Comparison of ENCODE assay signal across 32 cellular contexts in the genomic region with DNA sequence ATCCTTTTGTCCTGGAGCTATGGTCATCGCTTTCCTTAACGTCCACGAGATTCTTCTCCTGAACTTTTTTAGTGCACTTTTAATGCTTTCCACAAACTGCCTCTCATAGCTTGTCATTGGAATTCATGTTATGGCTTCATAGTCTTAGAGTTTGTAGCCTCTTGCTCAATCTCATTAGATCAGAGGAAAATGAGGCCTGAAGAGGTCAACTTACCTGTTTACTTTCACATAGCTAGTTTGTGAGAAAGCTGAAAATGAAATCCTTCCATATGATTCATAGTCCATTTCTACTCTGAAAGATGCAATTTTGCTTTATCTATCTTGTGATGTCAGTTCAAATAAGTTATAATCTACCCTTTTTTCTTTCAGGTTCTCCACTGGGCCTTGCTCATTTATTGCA.
DNase-seq lines count a peak whose midpoint lies in the region; ATAC-seq and TF ChIP-seq lines count a peak whose summit lies in the region.
"Had no signal": no experiment of that assay in that cellular context is flagged by ENCODE, and none has a peak within 500 bp of the region (broad histone marks: within the 10 kb centered on the region; RNA-seq: fewer than 3 reads in every experiment).

No MANE protein-coding gene starts in this region.

- TF ChIP-seq POLR2A in uterus (IDR thresholded peaks at IDR 0.05) (no peak), esophagus muscularis mucosa (IDR thresholded peaks at IDR 0.05; ENCODE audit: low read depth) (no peak)

- H3K36me3 ChIP-seq in brain microvascular endothelial cell (replicated peaks): no peaks in the 10 kb centered on the region
- no peaks in the 10 kb centered on the region for H3K36me3 ChIP-seq in left lung
- no peaks in the 10 kb centered on the region for H3K36me3 ChIP-seq in uterus
- H3K36me3 ChIP-seq in esophagus muscularis mucosa: no peaks in the 10 kb centered on the region
- H3K36me3 ChIP-seq: stomach, vagina had no signal

- TF ChIP-seq EP300 in esophagus muscularis mucosa (IDR thresholded peaks at IDR 0.05): no peak

- no peak overlapping the region for H3K27ac ChIP-seq in brain microvascular endothelial cell
- H3K27ac ChIP-seq in left lung: no peak overlapping the region
- H3K27ac ChIP-seq in uterus: no peak overlapping the region
- no peak overlapping the region for H3K27ac ChIP-seq in esophagus muscularis mucosa (replicated peaks in 1 of 4)
- H3K27ac ChIP-seq: coronary artery, epithelial cell of prostate, stomach, vagina had no signal

- TF ChIP-seq CTCF in brain microvascular endothelial cell (IDR thresholded peaks at IDR 0.05; ENCODE audit: low read depth, low read length, missing control alignments): no peak
- no peak for TF ChIP-seq CTCF in left lung (IDR thresholded peaks at IDR 0.05)
- no peak for TF ChIP-seq CTCF in uterus (IDR thresholded peaks at IDR 0.05)
- no peak for TF ChIP-seq CTCF in esophagus muscularis mucosa (IDR thresholded peaks at IDR 0.05)

- H3K27me3 ChIP-seq in brain microvascular endothelial cell (replicated peaks): no peaks in the 10 kb centered on the region
- no peaks in the 10 kb centered on the region for H3K27me3 ChIP-seq in left lung
- H3K27me3 ChIP-seq in uterus: no peaks in the 10 kb centered on the region
- H3K27me3 ChIP-seq in esophagus muscularis mucosa: no peaks in the 10 kb centered on the region
- H3K27me3 ChIP-seq: stomach, vagina had no signal

- in situ Hi-C loops in brain microvascular endothelial cell (cut with HindIII; ENCODE audit: low pct_ligation_motif_present, low sequenced_read_pairs): no loop called here

- ATAC-seq in left lung: peak; percentile 29
- ATAC-seq: Right ventricle myocardium inferior, sciatic nerve had no signal

- peak; percentile 18 for DNase-seq in EL
- peak; percentile 82 for DNase-seq in NCI-H226
- DNase-seq in brain microvascular endothelial cell: peak; percentile 16
- no peak for DNase-seq in left lung
- no peak for DNase-seq in NCI-H345 (lab: John Stamatoyannopoulos, UW)
- DNase-seq in NCI-H128 (lab: John Stamatoyannopoulos, UW; ENCODE audit: unreplicated experiment): no peak
- DNase-seq in uterus: no peak
- no peak for DNase-seq in esophagus muscularis mucosa (ENCODE audit: extremely low spot score)
- DNase-seq: activated CD4-positive, alpha-beta memory T cell treated with anti-CD3 and anti-CD28 coated beads for 36 hours; activated CD4-positive, CD25-positive, alpha-beta regulatory T cell treated with anti-CD3 and anti-CD28 coated beads, Interleukin-2, amount 50 U/mL, for 72 hours; activated CD8-positive, alpha-beta memory T cell treated with anti-CD3 and anti-CD28 coated beads, Interleukin-2, amount 50 U/mL, for 4 hours; activated naive CD4-positive, alpha-beta T cell treated with anti-CD3 and anti-CD28 coated beads for 36 hours; CD8-positive, alpha-beta memory T cell; DMS 273 treated with DMSO at 0.1 percent for 48 hours; effector CD8-positive, alpha-beta T cell; glutamatergic neuron; H9; islet precursor cell; NCI-H1092 treated with DMSO at 0.1 percent for 48 hours; NCI-H187; NCI-H2171; NCI-H524 treated with DMSO at 0.1 percent for 48 hours; OCI-M1; stimulated activated CD4-positive, alpha-beta T cell treated with anti-CD3 and anti-CD28 coated beads, Interleukin-12 subunit alpha, Interleukin-12 subunit beta, amount 100 ng/mL, for 4 hours; stimulated activated CD4-positive, alpha-beta T cell treated with anti-CD3 and anti-CD28 coated beads, Interleukin-2, amount 100 ng/mL, for 48 hours; stomach; T-helper 2 cell had no signal

- intact Hi-C loops in left lung (cut with DNase I): no loop called here
- intact Hi-C loops in uterus (cut with DNase I; ENCODE audit: low total_unique reads): no loop called here
- intact Hi-C loops in esophagus muscularis mucosa (cut with DNase I): no loop called here

- H3K4me3 ChIP-seq in brain microvascular endothelial cell (ENCODE audit: low read depth, low read length) (no peak overlapping the region), left lung (no peak overlapping the region), uterus (no peak overlapping the region), esophagus muscularis mucosa (no peak overlapping the region)
- H3K4me3 ChIP-seq: coronary artery, stomach, vagina had no signal

- H3K4me1 ChIP-seq in left lung: no peaks in the 10 kb centered on the region
- H3K4me1 ChIP-seq in uterus: no peaks in the 10 kb centered on the region
- no peaks in the 10 kb centered on the region for H3K4me1 ChIP-seq in esophagus muscularis mucosa
- H3K4me1 ChIP-seq: stomach, vagina had no signal

- 94% methylated on average over 3 of the region's 3 CpGs for WGBS in esophagus muscularis mucosa

- peaks cover 0 to 14% of the 10 kb centered on the region in 2 donors for H3K9me3 ChIP-seq in left lung
- H3K9me3 ChIP-seq in uterus: no peaks in the 10 kb centered on the region
- peaks cover 0 to 10% (median 7%) of the 10 kb centered on the region in 4 donors for H3K9me3 ChIP-seq in esophagus muscularis mucosa
- H3K9me3 ChIP-seq: vagina had no signal

Comparison
In these comparisons a context has a peak if more than half of its experiments do, and no peak if none do; other contexts are left out.
1. DNase-seq: peak in EL (single experiment), NCI-H226 (single experiment) and brain microvascular endothelial cell (single experiment); none in left lung (0 of 2), NCI-H345 (single experiment), NCI-H128 (single experiment), uterus (0 of 2) and esophagus muscularis mucosa (single experiment).